Comparison of ENCODE assay signal across 14 cellular contexts in genomic region chr18:44732604-44733003, GRCh38. TPM values are rescaled to one million over a fixed set of nuclear protein-coding genes. Genes with fewer than 3 reads are reported as not detected.
DNase-seq lines count a peak whose midpoint lies in the region; ATAC-seq and TF ChIP-seq lines count a peak whose summit lies in the region.
"Had no signal": no experiment of that assay in that cellular context is flagged by ENCODE, and none has a peak within 500 bp of the region (broad histone marks: within the 10 kb centered on the region; RNA-seq: fewer than 3 reads in every experiment).

No MANE protein-coding gene starts in this region.

- H3K27ac Mint-ChIP-seq in stimulated activated naive B cell treated with anti-CD40 and anti-IgM and Interleukin-4, amounts not matched to agents 10 μg/mL and 1 μg/mL and 100 μg/mL, for 72 hours = peak overlapping the region; percentile 60
- no peak overlapping the region for H3K27ac Mint-ChIP-seq in activated naive CD8-positive, alpha-beta T cell treated with anti-CD3 and anti-CD28 coated beads for 36 hours
- H3K27ac Mint-ChIP-seq: activated CD4-positive, alpha-beta memory T cell treated with anti-CD3 and anti-CD28 coated beads for 36 hours; T-cell had no signal

- H3K4me3 ChIP-seq in RWPE2 (ENCODE audit: severe bottlenecking) = no peak overlapping the region
- H3K4me3 ChIP-seq: MG63 had no signal

- H3K27ac ChIP-seq in RWPE2 (ENCODE audit: poor library complexity, severe bottlenecking) = peak overlapping the region; percentile 100
- H3K27ac ChIP-seq: 22Rv1, neutrophil had no signal

- H3K4me3 Mint-ChIP-seq in stimulated activated naive B cell treated with anti-CD40 and anti-IgM and Interleukin-4, amounts not matched to agents 10 μg/mL and 1 μg/mL and 100 μg/mL, for 72 hours = no peak overlapping the region
- no peak overlapping the region for H3K4me3 Mint-ChIP-seq in activated naive CD8-positive, alpha-beta T cell treated with anti-CD3 and anti-CD28 coated beads for 36 hours
- H3K4me3 Mint-ChIP-seq: activated CD4-positive, alpha-beta memory T cell treated with anti-CD3 and anti-CD28 coated beads for 36 hours; T-cell had no signal

- H3K36me3 ChIP-seq in RWPE2 (ENCODE audit: low read depth) = no peaks in the 10 kb centered on the region
- H3K36me3 ChIP-seq: MG63, neutrophil had no signal

- H3K27me3 Mint-ChIP-seq in stimulated activated naive B cell treated with anti-CD40 and anti-IgM and Interleukin-4, amounts not matched to agents 10 μg/mL and 1 μg/mL and 100 μg/mL, for 72 hours = no peaks in the 10 kb centered on the region
- H3K27me3 Mint-ChIP-seq in activated naive CD8-positive, alpha-beta T cell treated with anti-CD3 and anti-CD28 coated beads for 36 hours = peaks cover 39% of the 10 kb centered on the region
- H3K27me3 Mint-ChIP-seq: T-cell had no signal

- no peaks in the 10 kb centered on the region for H3K27me3 ChIP-seq in RWPE2 (ENCODE audit: insufficient read depth, poor library complexity, severe bottlenecking)
- H3K27me3 ChIP-seq: MG63 had no signal

- DNase-seq in DMS 273 (lab: John Stamatoyannopoulos, UW; ENCODE audit: unreplicated experiment) (peak; percentile 39), DMS 273 treated with DMSO at 0.1 percent for 48 hours (lab: John Stamatoyannopoulos, UW) (no peak), RWPE2 (ENCODE audit: low spot score) (no peak), left lobe of liver (ENCODE audit: low spot score) (no peak), SW480 (ENCODE audit: low spot score) (no peak)
- no peak for DNase-seq in stimulated activated naive B cell treated with anti-CD40 and anti-IgM and Interleukin-4, amounts not matched to agents 10 μg/mL and 1 μg/mL and 100 μg/mL, for 72 hours
- no peak for DNase-seq in activated naive CD8-positive, alpha-beta T cell treated with anti-CD3 and anti-CD28 coated beads for 36 hours
- DNase-seq: activated naive CD4-positive, alpha-beta T cell treated with anti-CD3 and anti-CD28 coated beads, Interleukin-2, amount 50 U/mL, for 16 hours; T-cell had no signal

- no peak for ATAC-seq in RWPE2 (ENCODE audit: low read depth)
- ATAC-seq in left lobe of liver = peak; percentile 18
- no peak for ATAC-seq in stimulated activated naive B cell treated with anti-CD40 and anti-IgM and Interleukin-4, amounts not matched to agents 10 μg/mL and 1 μg/mL and 100 μg/mL, for 72 hours (replicated peaks)
- no peak for ATAC-seq in GM18517 (IDR thresholded peaks at IDR 0.05; ENCODE audit: unreplicated experiment)
- ATAC-seq: T-cell had no signal

- H3K4me1 Mint-ChIP-seq in stimulated activated naive B cell treated with anti-CD40 and anti-IgM and Interleukin-4, amounts not matched to agents 10 μg/mL and 1 μg/mL and 100 μg/mL, for 72 hours = peaks cover 80 to 93% of the 10 kb centered on the region in 2 donors
- peaks cover 25% of the 10 kb centered on the region for H3K4me1 Mint-ChIP-seq in activated naive CD8-positive, alpha-beta T cell treated with anti-CD3 and anti-CD28 coated beads for 36 hours

- no peaks in the 10 kb centered on the region for H3K9me3 ChIP-seq in RWPE2 (ENCODE audit: severe bottlenecking)
- H3K9me3 ChIP-seq: MG63, neutrophil had no signal

- peaks cover 5% of the 10 kb centered on the region in 2 donors for H3K9me3 Mint-ChIP-seq in stimulated activated naive B cell treated with anti-CD40 and anti-IgM and Interleukin-4, amounts not matched to agents 10 μg/mL and 1 μg/mL and 100 μg/mL, for 72 hours
- H3K9me3 Mint-ChIP-seq in activated naive CD8-positive, alpha-beta T cell treated with anti-CD3 and anti-CD28 coated beads for 36 hours = peaks cover 3% of the 10 kb centered on the region
- H3K9me3 Mint-ChIP-seq: activated CD4-positive, alpha-beta memory T cell treated with anti-CD3 and anti-CD28 coated beads for 36 hours; T-cell had no signal

- H3K4me1 ChIP-seq in RWPE2 (ENCODE audit: insufficient read depth, poor library complexity, severe bottlenecking) = peaks cover 41% of the 10 kb centered on the region

- no peak for TF ChIP-seq CTCF in RWPE2 (IDR thresholded peaks at IDR 0.05; ENCODE audit: poor library complexity, severe bottlenecking)

- H3K36me3 Mint-ChIP-seq in stimulated activated naive B cell treated with anti-CD40 and anti-IgM and Interleukin-4, amounts not matched to agents 10 μg/mL and 1 μg/mL and 100 μg/mL, for 72 hours = peaks cover 62 to 79% of the 10 kb centered on the region in 2 donors
- no peaks in the 10 kb centered on the region for H3K36me3 Mint-ChIP-seq in activated naive CD8-positive, alpha-beta T cell treated with anti-CD3 and anti-CD28 coated beads for 36 hours
- H3K36me3 Mint-ChIP-seq: T-cell had no signal

RNA-seq across cellular contexts. Expression of gene SETBP1, which starts 51.9 kb away (rescaled TPM):
- 17.3 TPM for total RNA-seq in left lobe of liver
- total RNA-seq in activated naive CD8-positive, alpha-beta T cell treated with anti-CD3 and anti-CD28 coated beads for 36 hours = 1 to 10 TPM; 3.8 to 3.9 TPM
